Comparison of ENCODE assay signal across 14 cellular contexts in genomic region chr3:152511904-152512303, GRCh38.
A peak's percentile ranks its signal among the peaks of the same experiment; 100 is the strongest.
DNase-seq lines count a peak whose midpoint lies in the region; ATAC-seq lines count a peak whose summit lies in the region.
"Had no signal": no experiment of that assay in that cellular context is flagged by ENCODE, and none has a peak within 500 bp of the region (broad histone marks: within the 10 kb centered on the region; RNA-seq: fewer than 3 reads in every experiment).

No MANE protein-coding gene starts in this region.

- no peak overlapping the region for H3K4me3 ChIP-seq in H7 (ENCODE audit: insufficient read depth, low read depth, low read length)
- H3K4me3 ChIP-seq: prostate gland had no signal

- ATAC-seq in GM18508 (IDR thresholded peaks at IDR 0.05; ENCODE audit: insufficient read depth, unreplicated experiment) (peak; percentile 65), GM19467 (IDR thresholded peaks at IDR 0.05; ENCODE audit: unreplicated experiment) (peak; percentile 67), HG02885 (IDR thresholded peaks at IDR 0.05; ENCODE audit: poor library complexity, unreplicated experiment) (peak; percentile 89), HG03571 (IDR thresholded peaks at IDR 0.05; ENCODE audit: unreplicated experiment) (peak; percentile 78)
- ATAC-seq: CD8-positive, alpha-beta T cell had no signal

- no peaks in the 10 kb centered on the region for H3K36me3 Mint-ChIP-seq in activated T-helper 1 cell treated with anti-CD3 and anti-CD28 coated beads, Interleukin-12 subunit alpha, Interleukin-12 subunit beta, Interleukin-2, Interleukin-4 antibody, amounts not matched to agents 30 ng/mL and 10 ng/mL and 1 ng/mL, durations not matched to agents 14 hours and 24 hours and 36 hours (ENCODE audit: low read depth)
- H3K36me3 Mint-ChIP-seq: activated naive CD8-positive, alpha-beta T cell treated with anti-CD3 and anti-CD28 coated beads, Interleukin-2, amount 10 ng/mL, durations not matched to agents 7 days and 5 days; CD8-positive, alpha-beta T cell had no signal

- no peaks in the 10 kb centered on the region for H3K9me3 Mint-ChIP-seq in activated T-helper 1 cell treated with anti-CD3 and anti-CD28 coated beads, Interleukin-12 subunit alpha, Interleukin-12 subunit beta, Interleukin-2, Interleukin-4 antibody, amounts not matched to agents 30 ng/mL and 10 ng/mL and 1 ng/mL, durations not matched to agents 14 hours and 24 hours and 36 hours
- H3K9me3 Mint-ChIP-seq: activated naive CD8-positive, alpha-beta T cell treated with anti-CD3 and anti-CD28 coated beads, Interleukin-2, amount 10 ng/mL, durations not matched to agents 7 days and 5 days; CD8-positive, alpha-beta T cell had no signal

- H3K27me3 ChIP-seq in H7 (ENCODE audit: control insufficient read depth, insufficient read depth, low read length): no peaks in the 10 kb centered on the region

- H3K27ac Mint-ChIP-seq in activated T-helper 1 cell treated with anti-CD3 and anti-CD28 coated beads, Interleukin-12 subunit alpha, Interleukin-12 subunit beta, Interleukin-2, Interleukin-4 antibody, amounts not matched to agents 30 ng/mL and 10 ng/mL and 1 ng/mL, durations not matched to agents 14 hours and 24 hours and 36 hours: no peak overlapping the region
- H3K27ac Mint-ChIP-seq: activated naive CD8-positive, alpha-beta T cell treated with anti-CD3 and anti-CD28 coated beads, Interleukin-2, amount 10 ng/mL, durations not matched to agents 7 days and 5 days; CD8-positive, alpha-beta T cell had no signal

- H3K4me1 Mint-ChIP-seq in activated T-helper 1 cell treated with anti-CD3 and anti-CD28 coated beads, Interleukin-12 subunit alpha, Interleukin-12 subunit beta, Interleukin-2, Interleukin-4 antibody, amounts not matched to agents 30 ng/mL and 10 ng/mL and 1 ng/mL, durations not matched to agents 14 hours and 24 hours and 36 hours (ENCODE audit: low read depth): peaks cover 7% of the 10 kb centered on the region
- H3K4me1 Mint-ChIP-seq: activated naive CD8-positive, alpha-beta T cell treated with anti-CD3 and anti-CD28 coated beads, Interleukin-2, amount 10 ng/mL, durations not matched to agents 7 days and 5 days had no signal

- H3K27me3 Mint-ChIP-seq in activated T-helper 1 cell treated with anti-CD3 and anti-CD28 coated beads, Interleukin-12 subunit alpha, Interleukin-12 subunit beta, Interleukin-2, Interleukin-4 antibody, amounts not matched to agents 30 ng/mL and 10 ng/mL and 1 ng/mL, durations not matched to agents 14 hours and 24 hours and 36 hours (ENCODE audit: insufficient read depth): peaks cover 9% of the 10 kb centered on the region

- H3K4me3 Mint-ChIP-seq in activated T-helper 1 cell treated with anti-CD3 and anti-CD28 coated beads, Interleukin-12 subunit alpha, Interleukin-12 subunit beta, Interleukin-2, Interleukin-4 antibody, amounts not matched to agents 30 ng/mL and 10 ng/mL and 1 ng/mL, durations not matched to agents 14 hours and 24 hours and 36 hours: no peak overlapping the region
- H3K4me3 Mint-ChIP-seq: activated naive CD8-positive, alpha-beta T cell treated with anti-CD3 and anti-CD28 coated beads, Interleukin-2, amount 10 ng/mL, durations not matched to agents 7 days and 5 days; CD8-positive, alpha-beta T cell had no signal

- DNase-seq in SHP77 treated with DMSO at 0.1 percent for 48 hours (lab: John Stamatoyannopoulos, UW) (no peak), H7 (no peak), NCI-H82 treated with DMSO at 0.1 percent for 48 hours (lab: John Stamatoyannopoulos, UW; ENCODE audit: unreplicated experiment) (no peak)
- no peak for DNase-seq in activated T-helper 1 cell treated with anti-CD3 and anti-CD28 coated beads, Interleukin-12 subunit alpha, Interleukin-12 subunit beta, Interleukin-2, Interleukin-4 antibody, amounts not matched to agents 30 ng/mL and 10 ng/mL and 1 ng/mL, durations not matched to agents 14 hours and 24 hours and 36 hours (ENCODE audit: low spot score)
- DNase-seq: activated CD4-positive, alpha-beta T cell treated with anti-CD3 and anti-CD28 coated beads, Interleukin-2, amount 50 U/mL, for 4 hours; activated naive CD8-positive, alpha-beta T cell treated with anti-CD3 and anti-CD28 coated beads, Interleukin-2, amount 10 ng/mL, durations not matched to agents 7 days and 5 days; CD8-positive, alpha-beta T cell; mesendoderm; SIG-M5 had no signal

- no peaks in the 10 kb centered on the region for H3K36me3 ChIP-seq in H7 (replicated peaks; ENCODE audit: control insufficient read depth, insufficient read depth, low read length)
- H3K36me3 ChIP-seq: prostate gland had no signal

- intact Hi-C loops in activated T-helper 1 cell treated with anti-CD3 and anti-CD28 coated beads, Interleukin-12 subunit alpha, Interleukin-12 subunit beta, Interleukin-2, Interleukin-4 antibody, amounts not matched to agents 30 ng/mL and 10 ng/mL and 1 ng/mL, durations not matched to agents 14 hours and 24 hours and 36 hours (cut with micrococcal nuclease): no loop called here
